In genomic region chr20:34268145-34268544, GRCh38 we compare ENCODE assay signal across 1 cellular context.
TF ChIP-seq lines count a peak whose summit lies in the region.

No MANE protein-coding gene starts in this region.

TF ChIP-seq in HepG2, 621 proteins besides CTCF, POLR2A, EP300 and RAD21:
- TF ChIP-seq MBNL3 (CRISPR knock-in tag; conservative IDR thresholded peaks at IDR 0.05) (no peak), ZFP36L1 (CRISPR knock-in tag; IDR thresholded peaks at IDR 0.05) (no peak), ZNF557 (CRISPR knock-in tag; IDR thresholded peaks at IDR 0.05) (no peak), CEBPZ (IDR thresholded peaks at IDR 0.05; ENCODE audit: low read length) (no peak), ZNF350 (CRISPR knock-in tag; IDR thresholded peaks at IDR 0.05; ENCODE audit: borderline replicate concordance, low read depth) (no peak), ZBTB38 (CRISPR knock-in tag; IDR thresholded peaks at IDR 0.05) (peak; percentile 61; the same call in 1 of the 2 replicates), RBM39 (IDR thresholded peaks at IDR 0.05; ENCODE audit: low read depth, low read length, poor library complexity, severe bottlenecking) (peak; percentile 7)
TF ChIP-seq in HepG2: peak in this region for 2.
